In the genomic region with DNA sequence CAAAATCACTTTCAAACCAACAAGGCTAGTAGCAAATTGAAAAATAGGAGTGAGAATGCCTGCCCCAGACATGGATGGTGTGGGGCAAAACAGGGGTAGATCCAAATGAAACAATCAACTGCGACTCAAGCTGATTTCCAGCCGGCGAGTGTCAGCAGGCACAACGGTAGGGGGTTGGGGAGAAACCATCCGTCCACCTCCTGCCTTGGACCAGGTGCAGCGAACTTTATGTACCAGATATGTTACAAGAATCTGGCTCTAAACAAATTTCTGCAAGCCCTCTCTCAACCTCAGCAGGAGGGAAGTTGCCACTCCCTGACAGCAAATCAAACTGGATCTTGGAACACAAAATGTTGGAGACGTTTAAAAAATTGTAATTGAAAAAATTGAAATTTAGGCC, we compare ENCODE assay signal across 24 cellular contexts. TPM values are rescaled to one million over a fixed set of nuclear protein-coding genes. Genes with fewer than 3 reads are reported as not detected.
DNase-seq lines count a peak whose midpoint lies in the region; ATAC-seq, FAIRE-seq and TF ChIP-seq lines count a peak whose summit lies in the region.
"Had no signal": no experiment of that assay in that cellular context is flagged by ENCODE, and none has a peak within 500 bp of the region (broad histone marks: within the 10 kb centered on the region; RNA-seq: fewer than 3 reads in every experiment).

No MANE protein-coding gene starts in this region.

- peak; percentile 36 for FAIRE-seq in bronchial epithelial cell (lab: Jason Lieb, UNC)
- FAIRE-seq: A549, G401.6, GM12892, H1 had no signal

- peak overlapping the region; percentile 46 for H3K27ac Mint-ChIP-seq in dendritic cell treated with granulocyte-macrophage colony-stimulating factor and Interleukin-4, amounts not matched to agents 40 ng/mL and 50 ng/mL, for 4 days
- H3K27ac Mint-ChIP-seq: CD14-positive monocyte; CD4-positive, alpha-beta T cell had no signal

- peaks cover 4% of the 10 kb centered on the region for H3K27me3 Mint-ChIP-seq in dendritic cell treated with granulocyte-macrophage colony-stimulating factor and Interleukin-4, amounts not matched to agents 40 ng/mL and 50 ng/mL, for 4 days

- no peaks in the 10 kb centered on the region for H3K9me3 ChIP-seq in thyroid gland
- H3K9me3 ChIP-seq in suprapubic skin, result no peaks in the 10 kb centered on the region
- H3K9me3 ChIP-seq: A549; BE2C; BLaER1 treated with 17β-estradiol and CSF1 and Interleukin-3, amounts not matched to agents 10 nM and 100 nM had no signal

- TF ChIP-seq POLR2A in thyroid gland (IDR thresholded peaks at IDR 0.05) (no peak), suprapubic skin (IDR thresholded peaks at IDR 0.05) (no peak)

- no peak overlapping the region for H3K4me3 ChIP-seq in bronchial epithelial cell (ENCODE audit: low read depth, low read length)
- H3K4me3 ChIP-seq in thyroid gland (replicated peaks in 1 of 3), result no peak overlapping the region
- no peak overlapping the region for H3K4me3 ChIP-seq in suprapubic skin
- H3K4me3 ChIP-seq: A549; BLaER1 treated with 17β-estradiol and CSF1 and Interleukin-3, amounts not matched to agents 10 nM and 100 nM had no signal

- TF ChIP-seq CTCF in bronchial epithelial cell (IDR thresholded peaks at IDR 0.05; ENCODE audit: insufficient read depth, low read length, severe bottlenecking), result no peak
- no peak for TF ChIP-seq CTCF in thyroid gland (IDR thresholded peaks at IDR 0.05)
- no peak for TF ChIP-seq CTCF in suprapubic skin (IDR thresholded peaks at IDR 0.05)

- peaks cover 28 to 60% of the 10 kb centered on the region in 2 donors for H3K4me1 ChIP-seq in thyroid gland
- peaks cover 36% of the 10 kb centered on the region for H3K4me1 ChIP-seq in suprapubic skin
- H3K4me1 ChIP-seq: BE2C had no signal

- TF ChIP-seq EP300 in suprapubic skin (IDR thresholded peaks at IDR 0.05), result no peak

- intact Hi-C loops in dendritic cell treated with granulocyte-macrophage colony-stimulating factor and Interleukin-4, amounts not matched to agents 40 ng/mL and 50 ng/mL, for 4 days (cut with micrococcal nuclease), result loop anchor here (10.0 kb wide), 1 partner anchor 45 kb away; no protein-coding TSS in a partner anchor
- intact Hi-C loops in thyroid gland (cut with DNase I), result no loop called here

- H3K27me3 ChIP-seq in bronchial epithelial cell (ENCODE audit: control insufficient read depth, insufficient read depth, low read length), result no peaks in the 10 kb centered on the region
- no peaks in the 10 kb centered on the region for H3K27me3 ChIP-seq in thyroid gland
- no peaks in the 10 kb centered on the region for H3K27me3 ChIP-seq in suprapubic skin
- H3K27me3 ChIP-seq: BE2C; BLaER1 treated with 17β-estradiol and CSF1 and Interleukin-3, amounts not matched to agents 10 nM and 100 nM had no signal

- DNase-seq in G401 (ENCODE audit: low spot score) (peak; percentile 83), bronchial epithelial cell (ENCODE audit: low read depth) (no peak), thyroid gland (peak; percentile 38 to 43), suprapubic skin (ENCODE audit: low spot score in 2 of 2) (no peak), UCSD-AML1 (lab: John Stamatoyannopoulos, UW; ENCODE audit: unreplicated experiment) (no peak)
- DNase-seq: 8988T; ACHN; AML-193; BE2C; Calu3; CD4-positive, alpha-beta T cell; COR-L47; DMS53; DMS79 treated with DMSO at 0.1 percent for 48 hours; H7 had no signal

- H3K36me3 ChIP-seq in bronchial epithelial cell (ENCODE audit: control insufficient read depth, insufficient read depth, low read length) (no peaks in the 10 kb centered on the region), thyroid gland (no peaks in the 10 kb centered on the region), suprapubic skin (no peaks in the 10 kb centered on the region)
- H3K36me3 ChIP-seq: BE2C; BLaER1 treated with 17β-estradiol and CSF1 and Interleukin-3, amounts not matched to agents 10 nM and 100 nM had no signal

- H3K4me3 Mint-ChIP-seq in dendritic cell treated with granulocyte-macrophage colony-stimulating factor and Interleukin-4, amounts not matched to agents 40 ng/mL and 50 ng/mL, for 4 days, result no peak overlapping the region
- H3K4me3 Mint-ChIP-seq: CD14-positive monocyte; CD4-positive, alpha-beta T cell had no signal

- WGBS in thyroid gland, 2 donors, result 73 to 74% methylated on average over 7 of the region's 7 CpGs
- WGBS in suprapubic skin, result 59% methylated on average over 7 of the region's 7 CpGs

- H3K27ac ChIP-seq in thyroid gland (peak overlapping the region; percentile 12 to 80 (median 73)), suprapubic skin (no peak overlapping the region)
- H3K27ac ChIP-seq: A549; BLaER1 treated with 17β-estradiol and CSF1 and Interleukin-3, amounts not matched to agents 10 nM and 100 nM had no signal

- no peak for ATAC-seq in HG02763 (IDR thresholded peaks at IDR 0.05; ENCODE audit: unreplicated experiment)
- ATAC-seq: A549, HCT116 had no signal

- in situ Hi-C loops in G401 (cut with HindIII; ENCODE audit: low sequenced_read_pairs), result no loop called here

- no peaks in the 10 kb centered on the region for H3K9me3 Mint-ChIP-seq in dendritic cell treated with granulocyte-macrophage colony-stimulating factor and Interleukin-4, amounts not matched to agents 40 ng/mL and 50 ng/mL, for 4 days
- H3K9me3 Mint-ChIP-seq: CD4-positive, alpha-beta T cell had no signal

- H3K36me3 Mint-ChIP-seq in dendritic cell treated with granulocyte-macrophage colony-stimulating factor and Interleukin-4, amounts not matched to agents 40 ng/mL and 50 ng/mL, for 4 days (ENCODE audit: low read depth), result no peaks in the 10 kb centered on the region
- H3K36me3 Mint-ChIP-seq: CD14-positive monocyte had no signal

- peaks cover 53% of the 10 kb centered on the region for H3K4me1 Mint-ChIP-seq in dendritic cell treated with granulocyte-macrophage colony-stimulating factor and Interleukin-4, amounts not matched to agents 40 ng/mL and 50 ng/mL, for 4 days (ENCODE audit: low read depth)

RNA-seq across cellular contexts. Expression of gene PYROXD2, which starts 45.2 kb away (rescaled TPM):
- not detected in 2 replicates for total RNA-seq in G401 (2014; rRNA removed; shearing (Covaris generic))
- total RNA-seq in bronchial epithelial cell (0.77 and 1.1 TPM in 2 replicates), thyroid gland (10 to 100 TPM in 3 of 4 donors, 1 to 10 TPM in 1; 9.9 to 20.1 (median 12.4) TPM), suprapubic skin (10 to 100 TPM in 1 of 4 donors, 1 to 10 TPM in 3; 4.3 to 20.3 (median 5.2) TPM)

Comparison
In these comparisons a context has a peak if more than half of its experiments do, and no peak if none do; other contexts are left out.
1. DNase-seq: peak in G401 (single experiment) and thyroid gland (2 of 2); none in bronchial epithelial cell (single experiment), suprapubic skin (0 of 2) and UCSD-AML1 (single experiment).